Comparison of ENCODE assay signal across 1 cellular context in the genomic region with DNA sequence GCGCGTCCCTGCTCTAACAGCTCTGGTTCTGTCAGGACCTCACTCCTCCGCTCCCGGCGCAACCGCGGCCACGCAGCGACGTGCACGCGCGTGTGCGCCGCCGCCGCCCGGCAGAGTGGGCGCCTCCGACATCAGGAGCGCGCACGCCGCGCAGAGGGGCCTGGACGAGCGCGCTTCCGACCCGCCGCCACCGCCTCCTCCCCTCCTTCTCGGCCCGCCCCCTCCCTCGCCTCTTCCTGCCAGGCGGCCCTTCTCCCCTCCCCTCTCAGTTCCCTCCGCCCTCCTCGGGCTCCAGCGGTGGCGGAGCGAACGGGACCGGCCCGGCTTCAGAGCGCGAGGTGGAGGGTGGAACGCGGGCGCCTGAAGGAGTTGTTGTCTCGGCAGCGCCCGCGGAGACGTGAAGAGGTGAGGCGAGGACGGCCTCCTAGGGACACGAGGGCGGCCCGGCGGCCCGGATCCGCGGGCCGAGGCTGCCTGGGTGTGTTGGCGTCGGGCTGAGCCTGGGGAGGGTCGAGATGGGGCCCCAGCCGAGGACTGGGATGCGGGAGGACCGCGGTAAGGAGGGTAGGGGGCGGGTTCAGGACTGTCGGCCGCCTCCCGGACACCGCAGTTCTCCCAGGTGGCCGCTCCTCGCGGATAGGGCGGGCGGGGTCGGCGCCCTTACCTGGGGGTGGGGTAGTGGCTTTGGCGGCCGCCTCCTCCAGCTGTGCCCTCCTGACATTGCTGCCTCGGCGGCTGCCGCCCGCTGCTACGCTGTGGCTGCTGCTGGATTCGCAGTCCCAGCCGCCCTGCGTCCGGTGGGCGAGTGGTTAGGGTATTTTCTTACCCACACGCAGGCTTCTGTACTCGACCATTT.
TF ChIP-seq lines count a peak whose summit lies in the region.

RABGAP1L (plus strand) TSS at position 268 of the 856 bp plus-strand sequence.

TF ChIP-seq in K562, 482 proteins besides CTCF, POLR2A, EP300 and RAD21 (continued from another document and continues in another):
- TF ChIP-seq U2AF1 (optimal IDR thresholded peaks at IDR 0.05; ENCODE audit: low read depth, low read length) (peak; percentile 98), EWSR1 (IDR thresholded peaks at IDR 0.05; ENCODE audit: borderline replicate concordance, low read depth, partially characterized antibody) (no peak), ERF (CRISPR knock-in tag; IDR thresholded peaks at IDR 0.05) (peak; percentile 41; the same call in 1 of the 2 replicates), USF2 (CRISPR knock-in tag; IDR thresholded peaks at IDR 0.05) (no peak), CBX1 (IDR thresholded peaks at IDR 0.05; ENCODE audit: low read depth) (peak; percentile 92), ZEB2 (IDR thresholded peaks at IDR 0.05) (no peak; the same call in 1 of the 2 replicates), TBL1XR1 (IDR thresholded peaks at IDR 0.05; ENCODE audit: low read length in 2 of 2) (no peak), CHAMP1 (IDR thresholded peaks at IDR 0.05) (no peak), EGR1 (conservative IDR thresholded peaks at IDR 0.05) (peak; percentile 90), GABPA (tag; conservative IDR thresholded peaks at IDR 0.05; ENCODE audit: low read depth) (peak; percentile 78), ZNF512 (tag; IDR thresholded peaks at IDR 0.05) (no peak), ZNF197 (CRISPR knock-in tag; IDR thresholded peaks at IDR 0.05; ENCODE audit: low read depth) (peak; percentile 99), BRF1 (IDR thresholded peaks at IDR 0.05; ENCODE audit: borderline replicate concordance, extremely low read depth, insufficient read length) (no peak), FOXJ2 (tag; IDR thresholded peaks at IDR 0.05) (peak; percentile 82; the same call in 1 of the 2 replicates), ELF4 (CRISPR knock-in tag; IDR thresholded peaks at IDR 0.05) (peak; percentile 84; the same call in 1 of the 2 replicates), HDAC2 (IDR thresholded peaks at IDR 0.05) (no peak; the same call in 1 of the 2 replicates), PTRF (tag; IDR thresholded peaks at IDR 0.05) (no peak), ASH1L (IDR thresholded peaks at IDR 0.05; ENCODE audit: borderline replicate concordance, low read depth, partially characterized antibody) (no peak), ZNF696 (CRISPR knock-in tag; conservative IDR thresholded peaks at IDR 0.05) (no peak), ESRRB (CRISPR knock-in tag; IDR thresholded peaks at IDR 0.05; ENCODE audit: borderline replicate concordance) (no peak), POLR2AphosphoS2 (IDR thresholded peaks at IDR 0.05; ENCODE audit: low read length) (0 out of 2 replicates have a peak, but pooled peaks have one; percentile 39), PTBP1 (IDR thresholded peaks at IDR 0.05; ENCODE audit: low read depth, low read length) (no peak), FOSL1 (tag; conservative IDR thresholded peaks at IDR 0.05) (peak; percentile 56), STAG1 (CRISPR knock-in tag; IDR thresholded peaks at IDR 0.05; ENCODE audit: borderline replicate concordance) (no peak; the same call in 1 of the 2 replicates), SUPT5H (IDR thresholded peaks at IDR 0.05) (peak; percentile 97), LEF1 (IDR thresholded peaks at IDR 0.05) (no peak), NEUROD1 (IDR thresholded peaks at IDR 0.05; ENCODE audit: borderline replicate concordance, low read depth, low read length, partially characterized antibody) (peak; percentile 17), NFATC3 (IDR thresholded peaks at IDR 0.05) (no peak), ZNF347 (CRISPR knock-in tag; IDR thresholded peaks at IDR 0.05; ENCODE audit: low read depth) (no peak), MCM7 (IDR thresholded peaks at IDR 0.05) (no peak), ZNF408 (CRISPR knock-in tag; IDR thresholded peaks at IDR 0.05; ENCODE audit: low read depth) (no peak), MAX (CRISPR knock-in tag; IDR thresholded peaks at IDR 0.05) (peak; percentile 91), KAT2B (IDR thresholded peaks at IDR 0.05; ENCODE audit: low read depth, low read length) (no peak), RFX7 (CRISPR knock-in tag; IDR thresholded peaks at IDR 0.05) (no peak), ZNF444 (CRISPR knock-in tag; IDR thresholded peaks at IDR 0.05) (peak; percentile 69; the same call in 1 of the 2 replicates), UBTF (IDR thresholded peaks at IDR 0.05; ENCODE audit: borderline replicate concordance in 1 of 2, low read depth in 2 of 2, low read length in 2 of 2) (peak; percentile 95 to 96), RBM22 (IDR thresholded peaks at IDR 0.05; ENCODE audit: low read depth, low read length, poor library complexity, severe bottlenecking) (peak; percentile 71), ZNF780A (CRISPR knock-in tag; IDR thresholded peaks at IDR 0.05) (no peak), ZNF280B (CRISPR knock-in tag; IDR thresholded peaks at IDR 0.05) (no peak), ZNF717 (CRISPR knock-in tag; IDR thresholded peaks at IDR 0.05) (no peak), BDP1 (IDR thresholded peaks at IDR 0.05; ENCODE audit: insufficient read depth, insufficient read length) (no peak), RHOXF2B (CRISPR knock-in tag; conservative IDR thresholded peaks at IDR 0.05) (no peak), HNRNPUL1 (IDR thresholded peaks at IDR 0.05; ENCODE audit: low read length) (no peak), NR2C1 (IDR thresholded peaks at IDR 0.05) (no peak), NR2C1 (tag; IDR thresholded peaks at IDR 0.05) (no peak), TARDBP (IDR thresholded peaks at IDR 0.05) (peak; percentile 97), POLR2AphosphoS5 (IDR thresholded peaks at IDR 0.05; ENCODE audit: control insufficient read depth, insufficient read depth, low read depth, low read length) (peak; percentile 95)
- TF ChIP-seq, protein P1, sequence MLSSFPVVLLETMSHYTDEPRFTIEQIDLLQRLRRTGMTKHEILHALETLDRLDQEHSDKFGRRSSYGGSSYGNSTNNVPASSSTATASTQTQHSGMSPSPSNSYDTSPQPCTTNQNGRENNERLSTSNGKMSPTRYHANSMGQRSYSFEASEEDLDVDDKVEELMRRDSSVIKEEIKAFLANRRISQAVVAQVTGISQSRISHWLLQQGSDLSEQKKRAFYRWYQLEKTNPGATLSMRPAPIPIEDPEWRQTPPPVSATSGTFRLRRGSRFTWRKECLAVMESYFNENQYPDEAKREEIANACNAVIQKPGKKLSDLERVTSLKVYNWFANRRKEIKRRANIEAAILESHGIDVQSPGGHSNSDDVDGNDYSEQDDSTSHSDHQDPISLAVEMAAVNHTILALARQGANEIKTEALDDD (IDR thresholded peaks at IDR 0.05): no peak
- TF ChIP-seq, protein P2, sequence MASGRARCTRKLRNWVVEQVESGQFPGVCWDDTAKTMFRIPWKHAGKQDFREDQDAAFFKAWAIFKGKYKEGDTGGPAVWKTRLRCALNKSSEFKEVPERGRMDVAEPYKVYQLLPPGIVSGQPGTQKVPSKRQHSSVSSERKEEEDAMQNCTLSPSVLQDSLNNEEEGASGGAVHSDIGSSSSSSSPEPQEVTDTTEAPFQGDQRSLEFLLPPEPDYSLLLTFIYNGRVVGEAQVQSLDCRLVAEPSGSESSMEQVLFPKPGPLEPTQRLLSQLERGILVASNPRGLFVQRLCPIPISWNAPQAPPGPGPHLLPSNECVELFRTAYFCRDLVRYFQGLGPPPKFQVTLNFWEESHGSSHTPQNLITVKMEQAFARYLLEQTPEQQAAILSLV (tag; IDR thresholded peaks at IDR 0.05): no peak
- TF ChIP-seq, protein P3, sequence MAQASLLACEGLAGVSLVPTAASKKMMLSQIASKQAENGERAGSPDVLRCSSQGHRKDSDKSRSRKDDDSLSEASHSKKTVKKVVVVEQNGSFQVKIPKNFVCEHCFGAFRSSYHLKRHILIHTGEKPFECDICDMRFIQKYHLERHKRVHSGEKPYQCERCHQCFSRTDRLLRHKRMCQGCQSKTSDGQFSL (CRISPR knock-in tag; IDR thresholded peaks at IDR 0.05): peak; percentile 78
- TF ChIP-seq, protein P3 (tag; IDR thresholded peaks at IDR 0.05): no peak
- TF ChIP-seq, protein P4, sequence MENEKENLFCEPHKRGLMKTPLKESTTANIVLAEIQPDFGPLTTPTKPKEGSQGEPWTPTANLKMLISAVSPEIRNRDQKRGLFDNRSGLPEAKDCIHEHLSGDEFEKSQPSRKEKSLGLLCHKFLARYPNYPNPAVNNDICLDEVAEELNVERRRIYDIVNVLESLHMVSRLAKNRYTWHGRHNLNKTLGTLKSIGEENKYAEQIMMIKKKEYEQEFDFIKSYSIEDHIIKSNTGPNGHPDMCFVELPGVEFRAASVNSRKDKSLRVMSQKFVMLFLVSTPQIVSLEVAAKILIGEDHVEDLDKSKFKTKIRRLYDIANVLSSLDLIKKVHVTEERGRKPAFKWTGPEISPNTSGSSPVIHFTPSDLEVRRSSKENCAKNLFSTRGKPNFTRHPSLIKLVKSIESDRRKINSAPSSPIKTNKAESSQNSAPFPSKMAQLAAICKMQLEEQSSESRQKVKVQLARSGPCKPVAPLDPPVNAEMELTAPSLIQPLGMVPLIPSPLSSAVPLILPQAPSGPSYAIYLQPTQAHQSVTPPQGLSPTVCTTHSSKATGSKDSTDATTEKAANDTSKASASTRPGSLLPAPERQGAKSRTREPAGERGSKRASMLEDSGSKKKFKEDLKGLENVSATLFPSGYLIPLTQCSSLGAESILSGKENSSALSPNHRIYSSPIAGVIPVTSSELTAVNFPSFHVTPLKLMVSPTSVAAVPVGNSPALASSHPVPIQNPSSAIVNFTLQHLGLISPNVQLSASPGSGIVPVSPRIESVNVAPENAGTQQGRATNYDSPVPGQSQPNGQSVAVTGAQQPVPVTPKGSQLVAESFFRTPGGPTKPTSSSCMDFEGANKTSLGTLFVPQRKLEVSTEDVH (IDR thresholded peaks at IDR 0.05; ENCODE audit: low read depth, partially characterized antibody): peak; percentile 88
